30 cellular contexts compared by ENCODE assay signal in genomic region chr2:96835830-96836229, GRCh38.
"Had no signal": no experiment of that assay in that cellular context is flagged by ENCODE, and none has a peak within 500 bp of the region (broad histone marks: within the 10 kb centered on the region; RNA-seq: fewer than 3 reads in every experiment).

No MANE protein-coding gene starts in this region.

- DNase-seq: heart left ventricle; hypothalamus; immature natural killer cell; left colon; left lung; lower lobe of right lung; mammary epithelial cell; mesenchymal stem cell; naive thymus-derived CD8-positive, alpha-beta T cell; occipital lobe; ovary; retina; stimulated activated CD4-positive, alpha-beta T cell treated with anti-CD3 and anti-CD28 coated beads, Interleukin-1b, Interleukin-23, amount 100 ng/mL, for 48 hours; stimulated activated CD4-positive, alpha-beta T cell treated with anti-CD3 and anti-CD28 coated beads, Interleukin-2, amount 100 ng/mL, for 48 hours; stimulated activated CD4-positive, alpha-beta T cell treated with anti-CD3 and anti-CD28 coated beads, Interleukin-4, amount 100 ng/mL, for 4 hours; stimulated activated CD8-positive, alpha-beta memory T cell treated with anti-CD3 and anti-CD28 coated beads, Interleukin-4, amount 100 ng/mL, for 48 hours; stimulated activated naive B cell treated with anti-CD40 and anti-IgM and Interleukin-4, amounts not matched to agents 10 μg/mL and 1 μg/mL and 100 μg/mL, for 72 hours; stimulated activated naive CD8-positive, alpha-beta T cell treated with anti-CD3 and anti-CD28 coated beads, Interleukin-15, Interleukin-2, amounts not matched to agents 100 U/mL and 50 U/mL, for 24 hours; stomach; testis; thyroid gland; transverse colon; upper lobe of left lung had no signal

- H3K27ac ChIP-seq: heart left ventricle, left lung, lower lobe of right lung, neural progenitor cell, neutrophil, ovary, skin epidermis, stomach, testis, thyroid gland, transverse colon, upper lobe of left lung, vagina had no signal

- FAIRE-seq: islet of Langerhans, kidney had no signal

- H3K36me3 ChIP-seq: neural progenitor cell, ovary had no signal

- H3K27me3 ChIP-seq: heart left ventricle, left lung, neural progenitor cell, ovary, stomach, testis, thyroid gland, transverse colon, upper lobe of left lung, vagina had no signal

- H3K9ac ChIP-seq: neural progenitor cell had no signal

- H3K4me3 ChIP-seq: heart left ventricle, left lung, lower lobe of right lung, neural progenitor cell, ovary, skin epidermis, stomach, testis, thyroid gland, transverse colon, upper lobe of left lung, vagina had no signal

- H2AFZ ChIP-seq: neural progenitor cell had no signal

- H3K4me2 ChIP-seq: neural progenitor cell had no signal

- H3K9me3 ChIP-seq: heart left ventricle, left lung, lower lobe of right lung, neutrophil, ovary, stomach, testis, thyroid gland, transverse colon, upper lobe of left lung, vagina had no signal

- ATAC-seq: heart left ventricle; left colon; left lung; lower lobe of right lung; naive thymus-derived CD8-positive, alpha-beta T cell; right cardiac atrium; stimulated activated naive B cell treated with anti-CD40 and anti-IgM and Interleukin-4, amounts not matched to agents 10 μg/mL and 1 μg/mL and 100 μg/mL, for 72 hours; stimulated activated naive CD8-positive, alpha-beta T cell treated with anti-CD3 and anti-CD28 coated beads, Interleukin-15, Interleukin-2, amounts not matched to agents 100 U/mL and 50 U/mL, for 24 hours had no signal
